ENCODE assay signal across 1 cellular context in the genomic region with DNA sequence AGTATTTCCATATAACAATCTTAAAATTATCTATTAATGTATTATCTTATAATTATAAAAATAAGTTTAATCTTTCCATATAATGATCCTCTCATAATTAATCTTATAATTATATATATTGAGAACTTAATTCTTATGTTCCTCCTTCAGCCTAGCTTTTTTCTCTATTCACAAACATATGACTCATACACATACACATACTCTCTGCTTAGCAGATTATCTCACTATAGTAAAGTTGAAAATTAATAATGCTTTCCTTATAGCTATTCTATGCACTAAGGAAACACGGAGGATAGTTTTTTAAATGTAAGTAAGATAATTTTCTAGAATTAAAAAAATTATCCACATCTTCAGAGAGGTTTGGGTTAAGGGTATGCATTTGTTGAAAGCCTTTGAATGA.
A peak's percentile ranks its signal among the peaks of the same experiment; 100 is the strongest.
TF ChIP-seq lines count a peak whose summit lies in the region.

No MANE protein-coding gene starts in this region.

TF ChIP-seq in GM12878, 131 proteins besides CTCF, POLR2A, EP300 and RAD21:
- no peak for TF ChIP-seq TCF7 (IDR thresholded peaks at IDR 0.05; ENCODE audit: borderline replicate concordance)
- no peak for TF ChIP-seq ZZZ3 (IDR thresholded peaks at IDR 0.05; ENCODE audit: control insufficient read depth, insufficient read length, low read depth)
- TF ChIP-seq FOXK2 (IDR thresholded peaks at IDR 0.05): no peak
- TF ChIP-seq, protein P1, sequence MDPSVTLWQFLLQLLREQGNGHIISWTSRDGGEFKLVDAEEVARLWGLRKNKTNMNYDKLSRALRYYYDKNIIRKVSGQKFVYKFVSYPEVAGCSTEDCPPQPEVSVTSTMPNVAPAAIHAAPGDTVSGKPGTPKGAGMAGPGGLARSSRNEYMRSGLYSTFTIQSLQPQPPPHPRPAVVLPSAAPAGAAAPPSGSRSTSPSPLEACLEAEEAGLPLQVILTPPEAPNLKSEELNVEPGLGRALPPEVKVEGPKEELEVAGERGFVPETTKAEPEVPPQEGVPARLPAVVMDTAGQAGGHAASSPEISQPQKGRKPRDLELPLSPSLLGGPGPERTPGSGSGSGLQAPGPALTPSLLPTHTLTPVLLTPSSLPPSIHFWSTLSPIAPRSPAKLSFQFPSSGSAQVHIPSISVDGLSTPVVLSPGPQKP (IDR thresholded peaks at IDR 0.05; ENCODE audit: low read depth, low read length): no peak
- TF ChIP-seq, protein P2, sequence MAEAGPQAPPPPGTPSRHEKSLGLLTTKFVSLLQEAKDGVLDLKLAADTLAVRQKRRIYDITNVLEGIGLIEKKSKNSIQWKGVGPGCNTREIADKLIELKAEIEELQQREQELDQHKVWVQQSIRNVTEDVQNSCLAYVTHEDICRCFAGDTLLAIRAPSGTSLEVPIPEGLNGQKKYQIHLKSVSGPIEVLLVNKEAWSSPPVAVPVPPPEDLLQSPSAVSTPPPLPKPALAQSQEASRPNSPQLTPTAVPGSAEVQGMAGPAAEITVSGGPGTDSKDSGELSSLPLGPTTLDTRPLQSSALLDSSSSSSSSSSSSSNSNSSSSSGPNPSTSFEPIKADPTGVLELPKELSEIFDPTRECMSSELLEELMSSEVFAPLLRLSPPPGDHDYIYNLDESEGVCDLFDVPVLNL (IDR thresholded peaks at IDR 0.05; ENCODE audit: low read depth, low read length): no peak
- 0 out of 2 replicates have a peak, but pooled peaks have one; percentile 32 for TF ChIP-seq JUNB (IDR thresholded peaks at IDR 0.05)
- no peak for TF ChIP-seq MTA2 (IDR thresholded peaks at IDR 0.05; ENCODE audit: low read depth)
- no peak for TF ChIP-seq BCL11A (IDR thresholded peaks at IDR 0.05; ENCODE audit: low read depth, low read length)
- TF ChIP-seq, protein P3, sequence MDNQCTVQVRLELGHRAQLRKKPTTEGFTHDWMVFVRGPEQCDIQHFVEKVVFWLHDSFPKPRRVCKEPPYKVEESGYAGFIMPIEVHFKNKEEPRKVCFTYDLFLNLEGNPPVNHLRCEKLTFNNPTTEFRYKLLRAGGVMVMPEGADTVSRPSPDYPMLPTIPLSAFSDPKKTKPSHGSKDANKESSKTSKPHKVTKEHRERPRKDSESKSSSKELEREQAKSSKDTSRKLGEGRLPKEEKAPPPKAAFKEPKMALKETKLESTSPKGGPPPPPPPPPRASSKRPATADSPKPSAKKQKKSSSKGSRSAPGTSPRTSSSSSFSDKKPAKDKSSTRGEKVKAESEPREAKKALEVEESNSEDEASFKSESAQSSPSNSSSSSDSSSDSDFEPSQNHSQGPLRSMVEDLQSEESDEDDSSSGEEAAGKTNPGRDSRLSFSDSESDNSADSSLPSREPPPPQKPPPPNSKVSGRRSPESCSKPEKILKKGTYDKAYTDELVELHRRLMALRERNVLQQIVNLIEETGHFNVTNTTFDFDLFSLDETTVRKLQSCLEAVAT (IDR thresholded peaks at IDR 0.05): no peak
- no peak for TF ChIP-seq CREB1 (IDR thresholded peaks at IDR 0.05; ENCODE audit: low read depth)
- no peak for TF ChIP-seq PAX5 (IDR thresholded peaks at IDR 0.05; ENCODE audit: borderline replicate concordance, low read depth, low read length)
- TF ChIP-seq, protein P4, sequence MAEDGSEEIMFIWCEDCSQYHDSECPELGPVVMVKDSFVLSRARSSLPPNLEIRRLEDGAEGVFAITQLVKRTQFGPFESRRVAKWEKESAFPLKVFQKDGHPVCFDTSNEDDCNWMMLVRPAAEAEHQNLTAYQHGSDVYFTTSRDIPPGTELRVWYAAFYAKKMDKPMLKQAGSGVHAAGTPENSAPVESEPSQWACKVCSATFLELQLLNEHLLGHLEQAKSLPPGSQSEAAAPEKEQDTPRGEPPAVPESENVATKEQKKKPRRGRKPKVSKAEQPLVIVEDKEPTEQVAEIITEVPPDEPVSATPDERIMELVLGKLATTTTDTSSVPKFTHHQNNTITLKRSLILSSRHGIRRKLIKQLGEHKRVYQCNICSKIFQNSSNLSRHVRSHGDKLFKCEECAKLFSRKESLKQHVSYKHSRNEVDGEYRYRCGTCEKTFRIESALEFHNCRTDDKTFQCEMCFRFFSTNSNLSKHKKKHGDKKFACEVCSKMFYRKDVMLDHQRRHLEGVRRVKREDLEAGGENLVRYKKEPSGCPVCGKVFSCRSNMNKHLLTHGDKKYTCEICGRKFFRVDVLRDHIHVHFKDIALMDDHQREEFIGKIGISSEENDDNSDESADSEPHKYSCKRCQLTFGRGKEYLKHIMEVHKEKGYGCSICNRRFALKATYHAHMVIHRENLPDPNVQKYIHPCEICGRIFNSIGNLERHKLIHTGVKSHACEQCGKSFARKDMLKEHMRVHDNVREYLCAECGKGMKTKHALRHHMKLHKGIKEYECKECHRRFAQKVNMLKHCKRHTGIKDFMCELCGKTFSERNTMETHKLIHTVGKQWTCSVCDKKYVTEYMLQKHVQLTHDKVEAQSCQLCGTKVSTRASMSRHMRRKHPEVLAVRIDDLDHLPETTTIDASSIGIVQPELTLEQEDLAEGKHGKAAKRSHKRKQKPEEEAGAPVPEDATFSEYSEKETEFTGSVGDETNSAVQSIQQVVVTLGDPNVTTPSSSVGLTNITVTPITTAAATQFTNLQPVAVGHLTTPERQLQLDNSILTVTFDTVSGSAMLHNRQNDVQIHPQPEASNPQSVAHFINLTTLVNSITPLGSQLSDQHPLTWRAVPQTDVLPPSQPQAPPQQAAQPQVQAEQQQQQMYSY (CRISPR knock-in tag; IDR thresholded peaks at IDR 0.05): no peak
- no peak for TF ChIP-seq EZH2 (IDR thresholded peaks at IDR 0.05; ENCODE audit: borderline replicate concordance, control insufficient read depth, low read depth, low read length)
- peak; percentile 33; the same call in 1 of the 2 replicates for TF ChIP-seq ATF7 (IDR thresholded peaks at IDR 0.05; ENCODE audit: low read depth)
